34 cellular contexts compared by ENCODE assay signal in genomic region chr2:29469961-29470360, GRCh38.
"Had no signal": no experiment of that assay in that cellular context is flagged by ENCODE, and none has a peak within 500 bp of the region (broad histone marks: within the 10 kb centered on the region; RNA-seq: fewer than 3 reads in every experiment).

No MANE protein-coding gene starts in this region.

- H3K4me3 ChIP-seq: MG63 had no signal

- H3K27me3 ChIP-seq: MG63 had no signal

- DNase-seq: Karpas-422, Kasumi-1, MG63, MM.1S, MV-4-11, NCI-H1048, NCI-H1092, NCI-H1092 treated with DMSO at 0.1 percent for 48 hours, NCI-H1105, NCI-H1105 treated with DMSO at 0.1 percent for 48 hours, NCI-H1417, NCI-H1417 treated with DMSO at 0.1 percent for 48 hours, NCI-H1436, NCI-H1436 treated with DMSO at 0.1 percent for 48 hours, NCI-H146, NCI-H1694, NCI-H1694 treated with DMSO at 0.1 percent for 48 hours, NCI-H187, NCI-H187 treated with DMSO at 0.1 percent for 48 hours, NCI-H1930, NCI-H2029, NCI-H2029 treated with DMSO at 0.1 percent for 48 hours, NCI-H2081, NCI-H2081 treated with DMSO at 0.1 percent for 48 hours, NCI-H2107, NCI-H2171, NCI-H2171 treated with DMSO at 0.1 percent for 48 hours, NCI-H2227 treated with DMSO at 0.1 percent for 48 hours, NCI-H226, NCI-H345, NCI-H446, NCI-H446 treated with DMSO at 0.1 percent for 48 hours, NCI-H510A, NCI-H510A treated with DMSO at 0.1 percent for 48 hours had no signal

- H3K36me3 ChIP-seq: MG63 had no signal
